Comparison of ENCODE assay signal across 12 cellular contexts in the genomic region with DNA sequence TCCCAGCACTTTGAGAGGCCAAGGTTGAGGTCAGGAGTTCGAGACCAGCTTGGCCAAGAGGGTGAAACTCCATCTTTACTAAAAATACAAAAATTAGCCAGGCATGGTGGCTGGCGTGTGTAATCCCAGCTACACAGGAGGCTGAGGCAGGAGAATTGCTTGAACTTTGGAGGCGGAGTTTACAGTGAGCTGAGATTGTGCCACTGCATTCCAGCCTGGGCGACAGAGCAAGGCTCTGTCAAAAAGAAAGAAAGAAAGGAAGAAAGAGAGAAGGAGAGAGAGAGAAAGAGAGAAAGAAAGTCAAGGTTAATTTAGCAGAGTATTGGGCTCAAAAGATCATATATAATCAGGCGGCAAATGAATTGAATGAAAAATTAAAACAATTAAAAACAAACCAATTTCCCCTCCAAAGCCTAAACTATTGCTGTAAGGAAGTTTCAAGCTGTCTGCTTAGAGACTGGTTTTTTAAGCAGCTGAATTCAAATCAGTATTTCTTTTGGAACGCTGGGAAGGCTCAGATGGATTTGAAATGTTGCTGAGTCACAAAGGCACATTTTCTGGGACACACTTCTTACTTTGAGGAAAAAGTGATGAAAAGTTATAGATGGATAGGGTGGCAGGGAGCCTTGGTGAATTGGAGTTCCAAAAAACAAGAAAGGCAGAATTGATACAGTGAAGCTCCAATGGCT.
A peak's percentile ranks its signal among the peaks of the same experiment; 100 is the strongest.
DNase-seq lines count a peak whose midpoint lies in the region; ATAC-seq, FAIRE-seq and TF ChIP-seq lines count a peak whose summit lies in the region.
"Had no signal": no experiment of that assay in that cellular context is flagged by ENCODE, and none has a peak within 500 bp of the region (broad histone marks: within the 10 kb centered on the region; RNA-seq: fewer than 3 reads in every experiment).

No MANE protein-coding gene starts in this region.

- TF ChIP-seq POLR2A in esophagus squamous epithelium (IDR thresholded peaks at IDR 0.05) (no peak), H54 (IDR thresholded peaks at IDR 0.05; ENCODE audit: low read depth, low read length) (no peak)

- 79 to 81% methylated on average over 6 of the region's 6 CpGs for WGBS in esophagus squamous epithelium, 2 donors

- CTCF ChIA-PET in activated naive CD4-positive, alpha-beta T cell treated with anti-CD3 and anti-CD28 coated beads for 36 hours (lab: Charles Lee), result interaction anchor here (0.8 to 1.9 kb wide), 3 partner anchors 10 to 78 kb away, joined by 3 to 9 read pairs (median 4); no protein-coding TSS in a partner anchor

- intact Hi-C loops in esophagus squamous epithelium (cut with DNase I) (no loop called here), colonic mucosa (cut with DNase I) (loop anchor here (10.0 kb wide), 1 partner anchor 67 kb away; no protein-coding TSS in a partner anchor)
- intact Hi-C loops in activated naive CD4-positive, alpha-beta T cell treated with anti-CD3 and anti-CD28 coated beads for 36 hours (cut with micrococcal nuclease), result loop anchor here (1.0 kb wide), 2 partner anchors 8 to 9 kb away; no protein-coding TSS in a partner anchor

- peaks cover 34% of the 10 kb centered on the region for H3K4me1 Mint-ChIP-seq in activated naive CD4-positive, alpha-beta T cell treated with anti-CD3 and anti-CD28 coated beads for 36 hours (ENCODE audit: low read depth)

- H3K9me3 ChIP-seq in esophagus squamous epithelium (no peaks in the 10 kb centered on the region), colonic mucosa (no peaks in the 10 kb centered on the region)

- H3K4me1 ChIP-seq in esophagus squamous epithelium, result peaks cover 0 to 38% (median 16%) of the 10 kb centered on the region in 3 donors
- no peaks in the 10 kb centered on the region for H3K4me1 ChIP-seq in colonic mucosa

- H3K9ac ChIP-seq in colonic mucosa (ENCODE audit: low read depth in 2 of 2, low read length in 2 of 2), result no peak overlapping the region

- H3K27me3 ChIP-seq in esophagus squamous epithelium (no peaks in the 10 kb centered on the region), colonic mucosa (no peaks in the 10 kb centered on the region)

- H3K4me3 ChIP-seq in esophagus squamous epithelium, result no peak overlapping the region
- no peak overlapping the region for H3K4me3 ChIP-seq in colonic mucosa

- no peak overlapping the region for H3K27ac Mint-ChIP-seq in activated naive CD4-positive, alpha-beta T cell treated with anti-CD3 and anti-CD28 coated beads for 36 hours

- no peaks in the 10 kb centered on the region for H3K36me3 Mint-ChIP-seq in activated naive CD4-positive, alpha-beta T cell treated with anti-CD3 and anti-CD28 coated beads for 36 hours (ENCODE audit: low read depth)

- FAIRE-seq in H54 (lab: Jason Lieb, UNC), result no peak
- FAIRE-seq: D721Med had no signal

- H3K4me3 Mint-ChIP-seq in activated naive CD4-positive, alpha-beta T cell treated with anti-CD3 and anti-CD28 coated beads for 36 hours, result no peak overlapping the region

- DNase-seq in AG20443 (ENCODE audit: low spot score) (peak; percentile 19), esophagus squamous epithelium (lab: John Stamatoyannopoulos, UW) (no peak), pons (ENCODE audit: low spot score) (peak; percentile 22), colonic mucosa (no peak), H54 (ENCODE audit: insufficient read length, low spot score) (no peak)
- no peak for DNase-seq in activated naive CD4-positive, alpha-beta T cell treated with anti-CD3 and anti-CD28 coated beads for 36 hours
- DNase-seq: activated CD4-positive, alpha-beta T cell treated with anti-CD3 and anti-CD28 coated beads for 48 hours; dermis blood vessel endothelial cell; NCI-H1048 had no signal

- ATAC-seq in SK-N-SH treated with all-trans-retinoic acid at 6 μM for 48 hours (peak; percentile 40), GM18511 (IDR thresholded peaks at IDR 0.05; ENCODE audit: unreplicated experiment) (no peak)

- H3K27ac ChIP-seq in esophagus squamous epithelium, result peak overlapping the region in 3 of 4 donors; percentile 40 to 55 (median 55)
- H3K27ac ChIP-seq in colonic mucosa, result no peak overlapping the region

- no peaks in the 10 kb centered on the region for H3K9me3 Mint-ChIP-seq in activated naive CD4-positive, alpha-beta T cell treated with anti-CD3 and anti-CD28 coated beads for 36 hours

- H3K36me3 ChIP-seq in esophagus squamous epithelium, result no peaks in the 10 kb centered on the region
- no peaks in the 10 kb centered on the region for H3K36me3 ChIP-seq in colonic mucosa

- H3K27me3 Mint-ChIP-seq in activated naive CD4-positive, alpha-beta T cell treated with anti-CD3 and anti-CD28 coated beads for 36 hours (ENCODE audit: low read depth), result no peaks in the 10 kb centered on the region

- TF ChIP-seq CTCF in esophagus squamous epithelium (IDR thresholded peaks at IDR 0.05) (no peak), colonic mucosa (IDR thresholded peaks at IDR 0.05) (no peak)

TF ChIP-seq in SK-N-SH treated with all-trans-retinoic acid at 6 μM for 48 hours, 23 proteins besides CTCF, POLR2A, EP300 and RAD21:
- TF ChIP-seq GLIS3 (CRISPR knock-in tag; IDR thresholded peaks at IDR 0.05), result no peak
- no peak for TF ChIP-seq ZFP30 (CRISPR knock-in tag; IDR thresholded peaks at IDR 0.05)
- no peak for TF ChIP-seq TOX (CRISPR knock-in tag; IDR thresholded peaks at IDR 0.05; ENCODE audit: borderline replicate concordance)
- no peak for TF ChIP-seq OSR1 (CRISPR knock-in tag; IDR thresholded peaks at IDR 0.05)
- no peak for TF ChIP-seq ZNF8 (CRISPR knock-in tag; IDR thresholded peaks at IDR 0.05)
- no peak for TF ChIP-seq CSDC2 (CRISPR knock-in tag; IDR thresholded peaks at IDR 0.05)

Comparison
In these comparisons a context has a peak if more than half of its experiments do, and no peak if none do; other contexts are left out.
1. DNase-seq: peak in AG20443 (single experiment) and pons (single experiment); none in esophagus squamous epithelium (single experiment), colonic mucosa (single experiment), H54 (single experiment) and activated naive CD4-positive, alpha-beta T cell treated with anti-CD3 and anti-CD28 coated beads for 36 hours (single experiment).